ENCODE assay signal across 12 cellular contexts in genomic region chr16:24686678-24687077, GRCh38. TPM values are rescaled to one million over a fixed set of nuclear protein-coding genes. Genes with fewer than 3 reads are reported as not detected.
A peak's percentile ranks its signal among the peaks of the same experiment; 100 is the strongest.
DNase-seq lines count a peak whose midpoint lies in the region; ATAC-seq and TF ChIP-seq lines count a peak whose summit lies in the region.
"Had no signal": no experiment of that assay in that cellular context is flagged by ENCODE, and none has a peak within 500 bp of the region (broad histone marks: within the 10 kb centered on the region; RNA-seq: fewer than 3 reads in every experiment).

No MANE protein-coding gene starts in this region.

- no peaks in the 10 kb centered on the region for H3K9me3 Mint-ChIP-seq in CD8-positive, alpha-beta memory T cell
- H3K9me3 Mint-ChIP-seq in type B pancreatic cell, result no peaks in the 10 kb centered on the region

- H3K4me1 ChIP-seq in right atrium auricular region (peaks cover 0 to 15% of the 10 kb centered on the region in 2 donors), heart left ventricle (peaks cover 0 to 15% (median 2%) of the 10 kb centered on the region in 12 donors), esophagus muscularis mucosa (peaks cover 5 to 23% (median 19%) of the 10 kb centered on the region in 4 donors), neuron (ENCODE audit: insufficient read depth, low read length) (peaks cover 12% of the 10 kb centered on the region)
- H3K4me1 ChIP-seq in CD8-positive, alpha-beta memory T cell (ENCODE audit: insufficient read depth, low read length), result no peaks in the 10 kb centered on the region

- TF ChIP-seq EP300 in esophagus muscularis mucosa (IDR thresholded peaks at IDR 0.05), result no peak

- DNase-seq in right atrium auricular region (ENCODE audit: low spot score) (no peak), heart left ventricle (no peak), esophagus muscularis mucosa (ENCODE audit: extremely low spot score) (no peak), NCI-H446 (lab: John Stamatoyannopoulos, UW) (no peak), type B pancreatic cell (ENCODE audit: extremely low spot score, unreplicated experiment) (no peak)
- no peak for DNase-seq in CD8-positive, alpha-beta memory T cell
- no peak for DNase-seq in stimulated activated CD4-positive, alpha-beta T cell treated with anti-CD3 and anti-CD28 coated beads, Interleukin-4, amount 100 ng/mL, for 24 hours
- DNase-seq: activated CD4-positive, alpha-beta T cell treated with anti-CD3 and anti-CD28 coated beads, Interleukin-2, amount 50 U/mL, for 4 hours; foreskin melanocyte; NCI-H187 treated with DMSO at 0.1 percent for 48 hours; stimulated activated naive B cell treated with anti-CD40 and anti-IgM and Interleukin-4, amounts not matched to agents 10 μg/mL and 1 μg/mL and 100 μg/mL, for 72 hours had no signal

- H3K36me3 Mint-ChIP-seq in CD8-positive, alpha-beta memory T cell, result no peaks in the 10 kb centered on the region
- H3K36me3 Mint-ChIP-seq in type B pancreatic cell, result no peaks in the 10 kb centered on the region

- intact Hi-C loops in heart left ventricle (cut with DNase I), result loop anchor here in 7 of 10 donors (5.0 to 10.0 kb wide), 3 partner anchors 102 to 172 kb away; no protein-coding TSS in a partner anchor
- intact Hi-C loops in esophagus muscularis mucosa (cut with DNase I), result loop anchor here (10.0 kb wide), 1 partner anchor 102 kb away; no protein-coding TSS in a partner anchor

- H3K27ac ChIP-seq in right atrium auricular region, result peak overlapping the region; percentile 46 to 69
- peak overlapping the region in 6 of 12 donors; percentile 35 to 82 (median 55) for H3K27ac ChIP-seq in heart left ventricle
- H3K27ac ChIP-seq in esophagus muscularis mucosa (replicated peaks in 1 of 4), result peak overlapping the region; percentile 40 to 64 (median 61)
- H3K27ac ChIP-seq in CD8-positive, alpha-beta memory T cell (ENCODE audit: low read depth, low read length), result no peak overlapping the region

- peak overlapping the region; percentile 73 for H2AFZ ChIP-seq in neuron (ENCODE audit: low read depth, low read length)

- H3K27me3 Mint-ChIP-seq in CD8-positive, alpha-beta memory T cell, result peaks cover 0 to 12% of the 10 kb centered on the region in 2 donors
- no peaks in the 10 kb centered on the region for H3K27me3 Mint-ChIP-seq in type B pancreatic cell

- TF ChIP-seq CTCF in right atrium auricular region (IDR thresholded peaks at IDR 0.05) (no peak), heart left ventricle (IDR thresholded peaks at IDR 0.05) (no peak), esophagus muscularis mucosa (IDR thresholded peaks at IDR 0.05) (no peak), type B pancreatic cell (conservative IDR thresholded peaks at IDR 0.05) (no peak)

- H3K27ac Mint-ChIP-seq in CD8-positive, alpha-beta memory T cell, result no peak overlapping the region
- H3K27ac Mint-ChIP-seq in type B pancreatic cell, result no peak overlapping the region
- H3K27ac Mint-ChIP-seq: stimulated activated naive B cell treated with anti-CD40 and anti-IgM and Interleukin-4, amounts not matched to agents 10 μg/mL and 1 μg/mL and 100 μg/mL, for 72 hours had no signal

- H3K9me3 ChIP-seq in right atrium auricular region, result no peaks in the 10 kb centered on the region
- H3K9me3 ChIP-seq in heart left ventricle, result no peaks in the 10 kb centered on the region
- no peaks in the 10 kb centered on the region for H3K9me3 ChIP-seq in esophagus muscularis mucosa
- no peaks in the 10 kb centered on the region for H3K9me3 ChIP-seq in neuron (ENCODE audit: low read length)
- no peaks in the 10 kb centered on the region for H3K9me3 ChIP-seq in CD8-positive, alpha-beta memory T cell (ENCODE audit: low read length)

- H3K4me3 ChIP-seq in right atrium auricular region (no peak overlapping the region), heart left ventricle (no peak overlapping the region), esophagus muscularis mucosa (no peak overlapping the region), neuron (ENCODE audit: low read length) (no peak overlapping the region)
- H3K4me3 ChIP-seq in CD8-positive, alpha-beta memory T cell (ENCODE audit: low read length), result no peak overlapping the region

- 68 to 83% (median 74%) methylated on average over 9 of the region's 9 CpGs for WGBS in heart left ventricle, 4 donors
- 67% methylated on average over 9 of the region's 9 CpGs for WGBS in esophagus muscularis mucosa

- no peak overlapping the region for H3K4me3 Mint-ChIP-seq in CD8-positive, alpha-beta memory T cell
- H3K4me3 Mint-ChIP-seq in type B pancreatic cell, result no peak overlapping the region
- H3K4me3 Mint-ChIP-seq: stimulated activated naive B cell treated with anti-CD40 and anti-IgM and Interleukin-4, amounts not matched to agents 10 μg/mL and 1 μg/mL and 100 μg/mL, for 72 hours had no signal

- no peak for TF ChIP-seq POLR2A in heart left ventricle (IDR thresholded peaks at IDR 0.05)
- TF ChIP-seq POLR2A in esophagus muscularis mucosa (IDR thresholded peaks at IDR 0.05; ENCODE audit: low read depth), result no peak

- H3K4me1 Mint-ChIP-seq in CD8-positive, alpha-beta memory T cell, result no peaks in the 10 kb centered on the region
- H3K4me1 Mint-ChIP-seq in type B pancreatic cell (ENCODE audit: unreplicated experiment), result peaks cover 23% of the 10 kb centered on the region

- POLR2A ChIA-PET in CD8-positive, alpha-beta memory T cell (lab: Charles Lee), result no interaction called here

- CTCF ChIA-PET in CD8-positive, alpha-beta memory T cell (lab: Charles Lee), result no interaction called here

- H3K27me3 ChIP-seq in right atrium auricular region (no peaks in the 10 kb centered on the region), heart left ventricle (no peaks in the 10 kb centered on the region), esophagus muscularis mucosa (no peaks in the 10 kb centered on the region), neuron (ENCODE audit: insufficient read depth, low read length) (no peaks in the 10 kb centered on the region)
- no peaks in the 10 kb centered on the region for H3K27me3 ChIP-seq in CD8-positive, alpha-beta memory T cell (ENCODE audit: insufficient read depth, low read length, poor library complexity, severe bottlenecking)

- ATAC-seq in heart left ventricle, result no peak
- ATAC-seq: stimulated activated naive B cell treated with anti-CD40 and anti-IgM and Interleukin-4, amounts not matched to agents 10 μg/mL and 1 μg/mL and 100 μg/mL, for 72 hours had no signal

- H3K36me3 ChIP-seq in right atrium auricular region (no peaks in the 10 kb centered on the region), heart left ventricle (no peaks in the 10 kb centered on the region), esophagus muscularis mucosa (no peaks in the 10 kb centered on the region), neuron (ENCODE audit: insufficient read depth, low read length) (no peaks in the 10 kb centered on the region)
- H3K36me3 ChIP-seq in CD8-positive, alpha-beta memory T cell (ENCODE audit: insufficient read depth, low read length), result no peaks in the 10 kb centered on the region

RNA-seq across cellular contexts. Expression of gene TNRC6A, which starts 42.8 kb away (rescaled TPM):
- 10 to 100 TPM; 23.5 to 24.4 TPM for total RNA-seq in right atrium auricular region
- 10 to 100 TPM; 26.4 to 53.1 (median 37.6) TPM for total RNA-seq in heart left ventricle
- polyA plus RNA-seq in heart left ventricle, result 10 to 100 TPM; 16.0 to 22.9 TPM
- total RNA-seq in esophagus muscularis mucosa, result 10 to 100 TPM; 44.1 to 50.7 (median 46.4) TPM
- total RNA-seq in CD8-positive, alpha-beta memory T cell, result 10 to 100 TPM; 40.4 to 44.0 TPM
- polyA plus RNA-seq in CD8-positive, alpha-beta memory T cell, result 11.4 TPM
- 40.0 and 65.9 TPM in 2 replicates for total RNA-seq in type B pancreatic cell (ENCODE audit: low replicate concordance)
